ENCODE assay signal across 15 cellular contexts in genomic region chr1:156112276-156113137, GRCh38. TPM values are rescaled to one million over a fixed set of nuclear protein-coding genes. Genes with fewer than 3 reads are reported as not detected.
A peak's percentile ranks its signal among the peaks of the same experiment; 100 is the strongest.
DNase-seq lines count a peak whose midpoint lies in the region; ATAC-seq and TF ChIP-seq lines count a peak whose summit lies in the region.
"Had no signal": no experiment of that assay in that cellular context is flagged by ENCODE, and none has a peak within 500 bp of the region (broad histone marks: within the 10 kb centered on the region; RNA-seq: fewer than 3 reads in every experiment).

No MANE protein-coding gene starts in this region.

- 51 to 59% methylated on average over 8 to 9 of the region's 10 CpGs for WGBS in esophagus squamous epithelium, 2 donors
- WGBS in sigmoid colon, 2 donors, result 56 to 69% methylated on average over 10 of the region's 10 CpGs

- peaks cover 5 to 29% (median 14%) of the 10 kb centered on the region in 4 donors for H3K4me1 Mint-ChIP-seq in CD4-positive, CD25-positive, alpha-beta regulatory T cell

- peaks cover 24% of the 10 kb centered on the region for H3K4me1 ChIP-seq in CD4-positive, CD25-positive, alpha-beta regulatory T cell (ENCODE audit: control insufficient read depth, insufficient read depth, low read length, poor library complexity, severe bottlenecking)
- peaks cover 27% of the 10 kb centered on the region for H3K4me1 ChIP-seq in SJCRH30
- H3K4me1 ChIP-seq in esophagus squamous epithelium, result peaks cover 26 to 72% (median 33%) of the 10 kb centered on the region in 3 donors
- H3K4me1 ChIP-seq in sigmoid colon, result peaks cover 0 to 45% (median 35%) of the 10 kb centered on the region in 4 donors

- H3K36me3 ChIP-seq in CD4-positive, CD25-positive, alpha-beta regulatory T cell (ENCODE audit: control insufficient read depth, insufficient read depth, low read length), result no peaks in the 10 kb centered on the region
- no peaks in the 10 kb centered on the region for H3K36me3 ChIP-seq in SJCRH30
- H3K36me3 ChIP-seq in esophagus squamous epithelium, result no peaks in the 10 kb centered on the region
- no peaks in the 10 kb centered on the region for H3K36me3 ChIP-seq in sigmoid colon

- peak overlapping the region in 2 of 3 donors; percentile 64 to 83 for H3K27ac Mint-ChIP-seq in CD4-positive, CD25-positive, alpha-beta regulatory T cell
- H3K27ac Mint-ChIP-seq: CD8-positive, alpha-beta T cell had no signal

- no peak for TF ChIP-seq CTCF in esophagus squamous epithelium (IDR thresholded peaks at IDR 0.05)
- no peak for TF ChIP-seq CTCF in sigmoid colon (IDR thresholded peaks at IDR 0.05)

- H3K27ac ChIP-seq in CD4-positive, CD25-positive, alpha-beta regulatory T cell (ENCODE audit: insufficient read depth, low read length, poor library complexity, severe bottlenecking), result no peak overlapping the region
- H3K27ac ChIP-seq in SJCRH30 (peak overlapping the region; percentile 36; the same call in 1 of the 2 replicates), esophagus squamous epithelium (peak overlapping the region; percentile 40 to 99 (median 98)), sigmoid colon (peak overlapping the region; percentile 95 to 100 (median 98))

- ATAC-seq in CD4-positive, CD25-positive, alpha-beta regulatory T cell (ENCODE audit: low read depth in 2 of 2), result no peak
- ATAC-seq: CD8-positive, alpha-beta T cell; stimulated activated naive CD8-positive, alpha-beta T cell treated with anti-CD3 and anti-CD28 coated beads, Interleukin-15, amount 100 ng/mL, for 72 hours had no signal

- H3K36me3 Mint-ChIP-seq in CD4-positive, CD25-positive, alpha-beta regulatory T cell, result no peaks in the 10 kb centered on the region

- DNase-seq in CD4-positive, CD25-positive, alpha-beta regulatory T cell, result no peak
- DNase-seq in SJCRH30, result peak in 1 of 2 experiments; percentile 57
- no peak for DNase-seq in esophagus squamous epithelium (lab: John Stamatoyannopoulos, UW)
- DNase-seq in sigmoid colon, result peak; percentile 74
- DNase-seq in T-helper 2 cell, result no peak
- DNase-seq in stimulated activated CD4-positive, alpha-beta T cell treated with anti-CD3 and anti-CD28 coated beads, Interleukin-12 subunit alpha, Interleukin-12 subunit beta, amount 100 ng/mL, for 4 hours, result no peak
- DNase-seq in AG20443 (ENCODE audit: low spot score), result no peak
- no peak for DNase-seq in retina
- DNase-seq: activated CD4-positive, CD25-positive, alpha-beta regulatory T cell treated with anti-CD3 and anti-CD28 coated beads, Interleukin-2, amount 50 U/mL, for 72 hours; activated naive CD4-positive, alpha-beta T cell treated with Interleukin-2 at 50 U/mL for 16 hours; CD8-positive, alpha-beta T cell; hippocampal formation; stimulated activated naive CD8-positive, alpha-beta T cell treated with anti-CD3 and anti-CD28 coated beads, Interleukin-15, amount 100 ng/mL, for 72 hours had no signal

- peaks cover 13% of the 10 kb centered on the region for H3K27me3 Mint-ChIP-seq in CD4-positive, CD25-positive, alpha-beta regulatory T cell

- H3K4me3 Mint-ChIP-seq in CD4-positive, CD25-positive, alpha-beta regulatory T cell, result peak overlapping the region in 2 of 4 donors; percentile 59 to 100
- H3K4me3 Mint-ChIP-seq: CD8-positive, alpha-beta T cell; stimulated activated naive CD8-positive, alpha-beta T cell treated with anti-CD3 and anti-CD28 coated beads, Interleukin-15, amount 100 ng/mL, for 72 hours had no signal

- no peaks in the 10 kb centered on the region for H3K27me3 ChIP-seq in CD4-positive, CD25-positive, alpha-beta regulatory T cell (ENCODE audit: control insufficient read depth, insufficient read depth, low read length)
- no peaks in the 10 kb centered on the region for H3K27me3 ChIP-seq in SJCRH30
- H3K27me3 ChIP-seq in esophagus squamous epithelium, result no peaks in the 10 kb centered on the region
- no peaks in the 10 kb centered on the region for H3K27me3 ChIP-seq in sigmoid colon

- H3K9me3 ChIP-seq in CD4-positive, CD25-positive, alpha-beta regulatory T cell (ENCODE audit: control insufficient read depth in 2 of 2, low read length in 2 of 2), result no peaks in the 10 kb centered on the region
- H3K9me3 ChIP-seq in SJCRH30 (replicated peaks), result no peaks in the 10 kb centered on the region
- no peaks in the 10 kb centered on the region for H3K9me3 ChIP-seq in esophagus squamous epithelium
- H3K9me3 ChIP-seq in sigmoid colon, result no peaks in the 10 kb centered on the region

- TF ChIP-seq EP300 in sigmoid colon (IDR thresholded peaks at IDR 0.05), result peak in 2 of 4 donors; percentile 25 to 33

- TF ChIP-seq POLR2A in esophagus squamous epithelium (IDR thresholded peaks at IDR 0.05) (no peak), sigmoid colon (IDR thresholded peaks at IDR 0.05) (no peak)

- H3K4me3 ChIP-seq in CD4-positive, CD25-positive, alpha-beta regulatory T cell (ENCODE audit: low read depth, low read length), result no peak overlapping the region
- H3K4me3 ChIP-seq in SJCRH30, result no peak overlapping the region
- no peak overlapping the region for H3K4me3 ChIP-seq in esophagus squamous epithelium
- no peak overlapping the region for H3K4me3 ChIP-seq in sigmoid colon

- peaks cover 0 to 5% (median 0%) of the 10 kb centered on the region in 7 donors for H3K9me3 Mint-ChIP-seq in CD4-positive, CD25-positive, alpha-beta regulatory T cell
- H3K9me3 Mint-ChIP-seq: CD8-positive, alpha-beta T cell; stimulated activated naive CD8-positive, alpha-beta T cell treated with anti-CD3 and anti-CD28 coated beads, Interleukin-15, amount 100 ng/mL, for 72 hours had no signal

- intact Hi-C loops in esophagus squamous epithelium (cut with DNase I) (no loop called here), sigmoid colon (cut with DNase I) (no loop called here)

RNA-seq across cellular contexts. Expression of gene LMNA, which starts 2.0 kb away (rescaled TPM):
- 1,807 TPM for total RNA-seq in CD4-positive, CD25-positive, alpha-beta regulatory T cell
- polyA plus RNA-seq in CD4-positive, CD25-positive, alpha-beta regulatory T cell, result 100 to 1,000 TPM in 1 of 4 donors, 10 to 100 TPM in 3; 54.1 to 113 (median 83.1) TPM
- total RNA-seq in SJCRH30 (2014; rRNA removed; shearing (Covaris generic)), result 113 and 114 TPM in 2 replicates
- 100 to 1,000 TPM; 322 to 480 (median 403) TPM for total RNA-seq in esophagus squamous epithelium
- 100 to 1,000 TPM; 129 to 241 (median 196) TPM for total RNA-seq in sigmoid colon
- 100 to 1,000 TPM; 108 to 229 (median 142) TPM for polyA plus RNA-seq in sigmoid colon

RNA-seq across cellular contexts. Expression of gene MEX3A, which starts 30.2 kb away (rescaled TPM):
- total RNA-seq in CD4-positive, CD25-positive, alpha-beta regulatory T cell, result not detected
- not detected for polyA plus RNA-seq in CD4-positive, CD25-positive, alpha-beta regulatory T cell
- 21.8 and 22.3 TPM in 2 replicates for total RNA-seq in SJCRH30 (2014; rRNA removed; shearing (Covaris generic))
- total RNA-seq in esophagus squamous epithelium (1 to 10 TPM in 1 of 4 donors, under 1 TPM in 3; 0.15 to 1.4 (median 0.65) TPM), sigmoid colon (under 1 TPM; 0.27 to 0.36 (median 0.30) TPM)
- polyA plus RNA-seq in sigmoid colon, result 1 to 10 TPM in 1 of 3 donors, under 1 TPM in 2; 0.23 to 1.5 (median 0.60) TPM

RNA-seq across cellular contexts. Expression of gene SEMA4A, which starts 40.9 kb away (rescaled TPM):
- 41.2 TPM for total RNA-seq in CD4-positive, CD25-positive, alpha-beta regulatory T cell
- 1 to 10 TPM in 2 of 4 donors, under 1 TPM in 2; 0.89 to 2.2 (median 1.4) TPM for polyA plus RNA-seq in CD4-positive, CD25-positive, alpha-beta regulatory T cell
- total RNA-seq in SJCRH30 (2014; rRNA removed; shearing (Covaris generic)), result 1.2 and 2.1 TPM in 2 replicates
- total RNA-seq in esophagus squamous epithelium (10 to 100 TPM; 21.4 to 36.6 (median 23.1) TPM), sigmoid colon (1 to 10 TPM; 1.6 to 2.9 (median 1.8) TPM)
- polyA plus RNA-seq in sigmoid colon, result 1 to 10 TPM; 1.4 to 6.3 (median 1.8) TPM

RNA-seq across cellular contexts. Expression of gene RAB25, which starts 51.5 kb away (rescaled TPM):
- total RNA-seq in CD4-positive, CD25-positive, alpha-beta regulatory T cell, result 1.5 TPM
- polyA plus RNA-seq in CD4-positive, CD25-positive, alpha-beta regulatory T cell, result 1 to 10 TPM in 2 of 4 donors, under 1 TPM in 2; 0.83 to 1.7 (median 0.93) TPM
- not detected in 2 replicates for total RNA-seq in SJCRH30 (2014; rRNA removed; shearing (Covaris generic))
- total RNA-seq in esophagus squamous epithelium, result 100 to 1,000 TPM; 190 to 482 (median 272) TPM
- not detected for total RNA-seq in sigmoid colon
- 100 to 1,000 TPM; 187 to 237 (median 201) TPM for polyA plus RNA-seq in sigmoid colon
- total RNA-seq: LHCN-M2, RPMI7951 had no signal

RNA-seq across cellular contexts. Expression of gene LAMTOR2, which starts 57.9 kb away (rescaled TPM):
- 20.2 TPM for total RNA-seq in CD4-positive, CD25-positive, alpha-beta regulatory T cell
- 100 to 1,000 TPM; 107 to 162 (median 130) TPM for polyA plus RNA-seq in CD4-positive, CD25-positive, alpha-beta regulatory T cell
- 24.8 and 33.3 TPM in 2 replicates for total RNA-seq in SJCRH30 (2014; rRNA removed; shearing (Covaris generic))
- total RNA-seq in esophagus squamous epithelium (10 to 100 TPM; 41.4 to 67.1 (median 53.3) TPM), sigmoid colon (10 to 100 TPM; 55.4 to 86.4 (median 71.3) TPM)
- 100 to 1,000 TPM; 142 to 245 (median 199) TPM for polyA plus RNA-seq in sigmoid colon
